In the genomic region with DNA sequence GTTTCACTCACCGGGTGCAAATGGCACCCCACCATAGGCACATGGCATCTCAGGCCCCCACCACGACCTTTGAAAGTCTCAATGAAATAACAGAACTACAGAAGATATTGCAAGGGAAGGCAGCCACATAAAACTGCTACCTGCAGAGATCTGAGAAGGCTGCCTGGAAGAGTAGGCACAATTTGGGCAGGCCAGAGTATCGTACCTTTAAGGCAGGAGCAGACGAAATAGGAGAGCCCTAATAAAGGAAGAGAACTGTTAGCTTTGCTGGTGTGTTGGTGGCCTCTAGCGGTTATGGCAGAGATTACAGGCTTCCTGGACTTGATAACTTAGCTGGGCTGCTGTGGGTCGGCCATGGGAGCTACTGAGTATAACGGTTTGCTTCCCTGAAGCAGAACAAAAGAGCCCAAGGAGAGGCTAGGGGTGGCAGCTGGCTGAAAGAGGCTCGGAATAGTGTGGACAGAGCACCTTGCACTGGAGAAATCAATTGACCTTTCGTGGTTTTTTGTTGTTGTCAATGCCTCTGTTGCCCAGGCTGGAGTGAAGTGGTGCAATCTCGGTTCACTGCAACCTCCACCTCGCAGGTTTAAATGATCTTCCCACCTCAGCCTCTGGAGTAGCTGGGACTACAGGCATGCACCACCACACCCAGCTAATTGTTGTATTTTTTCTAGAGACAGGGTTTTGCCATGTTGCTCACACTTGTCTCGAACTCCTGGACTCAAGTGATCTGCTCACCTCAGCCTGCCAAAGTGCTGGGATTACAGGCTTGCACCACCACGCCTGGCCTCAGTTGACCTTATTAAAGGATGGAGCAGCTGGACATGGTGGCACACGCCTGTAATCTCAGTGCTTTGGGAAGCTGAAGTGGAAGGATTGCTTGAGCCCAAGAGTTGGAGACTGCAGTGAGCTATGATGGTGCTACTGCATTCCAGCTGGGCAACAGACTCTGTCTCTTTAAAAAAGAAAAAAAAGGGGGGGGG, we compare ENCODE assay signal across 8 cellular contexts. TPM values are rescaled to one million over a fixed set of nuclear protein-coding genes. Genes with fewer than 3 reads are reported as not detected.
DNase-seq lines count a peak whose midpoint lies in the region; ATAC-seq and TF ChIP-seq lines count a peak whose summit lies in the region.

No MANE protein-coding gene starts in this region.

- H3K4me2 ChIP-seq in osteoblast (ENCODE audit: insufficient read depth, low read length): no peak overlapping the region

- no peaks in the 10 kb centered on the region for H3K27me3 Mint-ChIP-seq in activated T-helper 2 cell treated with anti-CD3 and anti-CD28 coated beads, Interferon-gamma antibody, Interleukin-2, Interleukin-4, amounts not matched to agents 10 μg/mL and 5 μg/mL and 100 μg/mL, durations not matched to agents 14 hours and 24 hours and 36 hours (ENCODE audit: low read depth)

- H2AFZ ChIP-seq in osteoblast (ENCODE audit: low read length): no peak overlapping the region

- TF ChIP-seq CTCF in RWPE2 (IDR thresholded peaks at IDR 0.05; ENCODE audit: poor library complexity, severe bottlenecking): peak; percentile 83
- TF ChIP-seq CTCF in fibroblast of villous mesenchyme (IDR thresholded peaks at IDR 0.05; ENCODE audit: insufficient read depth, low read depth, low read length): peak; percentile 95
- peak; percentile 91 for TF ChIP-seq CTCF in osteoblast (IDR thresholded peaks at IDR 0.05; ENCODE audit: extremely low read depth, low read depth, low read length)
- peak; percentile 84 for TF ChIP-seq CTCF in upper lobe of right lung (IDR thresholded peaks at IDR 0.05)

- H3K79me2 ChIP-seq in osteoblast (ENCODE audit: insufficient read depth, low read length): peaks cover 14% of the 10 kb centered on the region

- peaks cover 60% of the 10 kb centered on the region for H3K36me3 ChIP-seq in RWPE2 (ENCODE audit: low read depth)
- peaks cover 5% of the 10 kb centered on the region for H3K36me3 ChIP-seq in osteoblast (ENCODE audit: insufficient read depth, low read length)
- H3K36me3 ChIP-seq in upper lobe of right lung: peaks cover 29% of the 10 kb centered on the region

- H3K27ac Mint-ChIP-seq in activated T-helper 2 cell treated with anti-CD3 and anti-CD28 coated beads, Interferon-gamma antibody, Interleukin-2, Interleukin-4, amounts not matched to agents 10 μg/mL and 5 μg/mL and 100 μg/mL, durations not matched to agents 14 hours and 24 hours and 36 hours: no peak overlapping the region

- H3K4me1 ChIP-seq in RWPE2 (ENCODE audit: insufficient read depth, poor library complexity, severe bottlenecking): no peaks in the 10 kb centered on the region
- H3K4me1 ChIP-seq in osteoblast (ENCODE audit: insufficient read depth, low read length): peaks cover 12% of the 10 kb centered on the region
- peaks cover 25% of the 10 kb centered on the region for H3K4me1 ChIP-seq in upper lobe of right lung

- peaks cover 24% of the 10 kb centered on the region for H3K4me1 Mint-ChIP-seq in activated T-helper 2 cell treated with anti-CD3 and anti-CD28 coated beads, Interferon-gamma antibody, Interleukin-2, Interleukin-4, amounts not matched to agents 10 μg/mL and 5 μg/mL and 100 μg/mL, durations not matched to agents 14 hours and 24 hours and 36 hours (ENCODE audit: low read depth)

- no peak overlapping the region for H3K4me3 Mint-ChIP-seq in activated T-helper 2 cell treated with anti-CD3 and anti-CD28 coated beads, Interferon-gamma antibody, Interleukin-2, Interleukin-4, amounts not matched to agents 10 μg/mL and 5 μg/mL and 100 μg/mL, durations not matched to agents 14 hours and 24 hours and 36 hours (ENCODE audit: low read depth)

- intact Hi-C loops in activated T-helper 2 cell treated with anti-CD3 and anti-CD28 coated beads, Interferon-gamma antibody, Interleukin-2, Interleukin-4, amounts not matched to agents 10 μg/mL and 5 μg/mL and 100 μg/mL, durations not matched to agents 14 hours and 24 hours and 36 hours (cut with micrococcal nuclease): no loop called here
- intact Hi-C loops in upper lobe of right lung (cut with DNase I): no loop called here

- H3K4me3 ChIP-seq in RWPE2 (ENCODE audit: severe bottlenecking) (no peak overlapping the region), fibroblast of villous mesenchyme (ENCODE audit: low read depth, low read length) (no peak overlapping the region), osteoblast (ENCODE audit: insufficient read depth, low read length) (no peak overlapping the region), upper lobe of right lung (no peak overlapping the region)

- DNase-seq in DMS53 (lab: John Stamatoyannopoulos, UW): peak; percentile 72
- DNase-seq in M059J (ENCODE audit: low read depth): peak; percentile 71
- DNase-seq in RWPE2 (ENCODE audit: low spot score): no peak
- peak; percentile 70 for DNase-seq in activated T-helper 2 cell treated with anti-CD3 and anti-CD28 coated beads, Interferon-gamma antibody, Interleukin-2, Interleukin-4, amounts not matched to agents 10 μg/mL and 5 μg/mL and 100 μg/mL, durations not matched to agents 14 hours and 24 hours and 36 hours (ENCODE audit: low spot score)
- peak; percentile 81 for DNase-seq in fibroblast of villous mesenchyme (ENCODE audit: low read depth)
- DNase-seq in osteoblast (ENCODE audit: insufficient read length, low spot score, missing footprints): peak; percentile 96
- DNase-seq in upper lobe of right lung: peak; percentile 75

- peaks cover 7% of the 10 kb centered on the region for H4K20me1 ChIP-seq in osteoblast (ENCODE audit: insufficient read depth, low read length)

- no peaks in the 10 kb centered on the region for H3K27me3 ChIP-seq in RWPE2 (ENCODE audit: insufficient read depth, poor library complexity, severe bottlenecking)
- no peaks in the 10 kb centered on the region for H3K27me3 ChIP-seq in osteoblast (ENCODE audit: insufficient read depth, low read length)
- H3K27me3 ChIP-seq in upper lobe of right lung: no peaks in the 10 kb centered on the region

- H3K27ac ChIP-seq in RWPE2 (ENCODE audit: poor library complexity, severe bottlenecking) (no peak overlapping the region), osteoblast (ENCODE audit: low read depth, low read length) (no peak overlapping the region), upper lobe of right lung (no peak overlapping the region)

- no peaks in the 10 kb centered on the region for H3K9me3 ChIP-seq in RWPE2 (ENCODE audit: severe bottlenecking)
- no peaks in the 10 kb centered on the region for H3K9me3 ChIP-seq in osteoblast (ENCODE audit: low read depth, low read length)
- H3K9me3 ChIP-seq in upper lobe of right lung: no peaks in the 10 kb centered on the region

- no peaks in the 10 kb centered on the region for H3K9me3 Mint-ChIP-seq in activated T-helper 2 cell treated with anti-CD3 and anti-CD28 coated beads, Interferon-gamma antibody, Interleukin-2, Interleukin-4, amounts not matched to agents 10 μg/mL and 5 μg/mL and 100 μg/mL, durations not matched to agents 14 hours and 24 hours and 36 hours

- H3K36me3 Mint-ChIP-seq in activated T-helper 2 cell treated with anti-CD3 and anti-CD28 coated beads, Interferon-gamma antibody, Interleukin-2, Interleukin-4, amounts not matched to agents 10 μg/mL and 5 μg/mL and 100 μg/mL, durations not matched to agents 14 hours and 24 hours and 36 hours (ENCODE audit: low read depth): peaks cover 46% of the 10 kb centered on the region

- ATAC-seq in RWPE2 (ENCODE audit: low read depth) (peak; percentile 8; the same call in 1 of the 3 replicates), upper lobe of right lung (peak; percentile 57), HG02588 (IDR thresholded peaks at IDR 0.05; ENCODE audit: unreplicated experiment) (no peak)

RNA-seq across cellular contexts. Expression of gene SDF2L1, which starts 4.8 kb away (rescaled TPM):
- 44.7 and 45.0 TPM in 2 replicates for total RNA-seq in M059J (2014; rRNA removed; shearing (Covaris generic))
- total RNA-seq in activated T-helper 2 cell treated with anti-CD3 and anti-CD28 coated beads, Interferon-gamma antibody, Interleukin-2, Interleukin-4, amounts not matched to agents 10 μg/mL and 5 μg/mL and 100 μg/mL, durations not matched to agents 14 hours and 24 hours and 36 hours: 95.6 and 97.9 TPM in 2 replicates
- total RNA-seq in fibroblast of villous mesenchyme: 22.0 and 27.7 TPM in 2 replicates
- total RNA-seq in osteoblast: 10.5 and 13.3 TPM in 2 replicates
- total RNA-seq in upper lobe of right lung: 41.3 TPM

RNA-seq across cellular contexts. Expression of gene CCDC116, which starts 14.3 kb away (rescaled TPM):
- total RNA-seq in M059J (2014; rRNA removed; shearing (Covaris generic)): 0.05 TPM in 2 replicates
- total RNA-seq in activated T-helper 2 cell treated with anti-CD3 and anti-CD28 coated beads, Interferon-gamma antibody, Interleukin-2, Interleukin-4, amounts not matched to agents 10 μg/mL and 5 μg/mL and 100 μg/mL, durations not matched to agents 14 hours and 24 hours and 36 hours: 0.59 and 0.78 TPM in 2 replicates
- total RNA-seq in fibroblast of villous mesenchyme (0.32 and 0.43 TPM in 2 replicates), osteoblast (0.29 and 0.36 TPM in 2 replicates), upper lobe of right lung (0.69 TPM)

RNA-seq across cellular contexts. Expression of gene YDJC, which starts 17.1 kb away (rescaled TPM):
- total RNA-seq in M059J (2014; rRNA removed; shearing (Covaris generic)): 28.4 and 57.4 TPM in 2 replicates
- total RNA-seq in activated T-helper 2 cell treated with anti-CD3 and anti-CD28 coated beads, Interferon-gamma antibody, Interleukin-2, Interleukin-4, amounts not matched to agents 10 μg/mL and 5 μg/mL and 100 μg/mL, durations not matched to agents 14 hours and 24 hours and 36 hours: 44.3 and 49.6 TPM in 2 replicates
- total RNA-seq in fibroblast of villous mesenchyme (19.0 and 27.1 TPM in 2 replicates), osteoblast (15.6 and 25.0 TPM in 2 replicates), upper lobe of right lung (13.9 TPM)

RNA-seq across cellular contexts. Expression of gene PPIL2, which starts 18.9 kb away (rescaled TPM):
- total RNA-seq in M059J (2014; rRNA removed; shearing (Covaris generic)): 18.9 and 26.0 TPM in 2 replicates
- 53.9 and 55.4 TPM in 2 replicates for total RNA-seq in activated T-helper 2 cell treated with anti-CD3 and anti-CD28 coated beads, Interferon-gamma antibody, Interleukin-2, Interleukin-4, amounts not matched to agents 10 μg/mL and 5 μg/mL and 100 μg/mL, durations not matched to agents 14 hours and 24 hours and 36 hours
- total RNA-seq in fibroblast of villous mesenchyme (26.8 and 32.2 TPM in 2 replicates), osteoblast (25.3 and 29.2 TPM in 2 replicates), upper lobe of right lung (40.3 TPM)
